ENCODE assay signal across 19 cellular contexts in the genomic region with DNA sequence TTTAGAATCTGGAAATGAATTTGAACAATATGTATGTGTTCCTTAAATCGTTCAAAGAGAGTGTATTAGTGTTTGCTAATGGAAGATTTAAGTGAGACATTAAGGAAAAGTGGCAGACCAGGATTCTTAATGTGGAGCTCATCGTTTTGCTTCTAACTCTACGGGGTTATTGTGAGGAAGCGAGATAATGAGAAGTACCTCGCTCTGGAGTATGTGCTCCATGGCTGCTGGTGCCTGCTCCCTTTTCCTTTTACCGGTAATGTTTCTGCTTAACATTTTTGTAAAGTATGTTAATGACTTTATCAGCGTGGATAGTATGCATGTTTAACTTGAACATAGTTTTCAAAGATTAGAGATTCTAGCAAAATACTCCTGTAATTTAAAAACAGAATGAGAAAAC. TPM values are rescaled to one million over a fixed set of nuclear protein-coding genes. Genes with fewer than 3 reads are reported as not detected.
DNase-seq lines count a peak whose midpoint lies in the region; ATAC-seq, FAIRE-seq and TF ChIP-seq lines count a peak whose summit lies in the region.
"Had no signal": no experiment of that assay in that cellular context is flagged by ENCODE, and none has a peak within 500 bp of the region (broad histone marks: within the 10 kb centered on the region; RNA-seq: fewer than 3 reads in every experiment).

No MANE protein-coding gene starts in this region.

- H3K27ac Mint-ChIP-seq in mesothelial cell of epicardium, result peak overlapping the region; percentile 91
- H3K27ac Mint-ChIP-seq in stimulated activated naive B cell treated with anti-CD40 and anti-IgM and Interleukin-4, amounts not matched to agents 10 μg/mL and 1 μg/mL and 100 μg/mL, for 72 hours, result no peak overlapping the region
- H3K27ac Mint-ChIP-seq: activated CD4-positive, alpha-beta T cell treated with anti-CD3 and anti-CD28 coated beads for 36 hours; activated naive CD8-positive, alpha-beta T cell treated with anti-CD3 and anti-CD28 coated beads, Interleukin-2, amount 50 U/mL, for 24 hours; CD4-positive, alpha-beta T cell; dendritic cell treated with granulocyte-macrophage colony-stimulating factor and Interleukin-4, amounts not matched to agents 40 ng/mL and 50 ng/mL, for 4 days; naive thymus-derived CD4-positive, alpha-beta T cell had no signal

- TF ChIP-seq POLR2A in GM12891 (IDR thresholded peaks at IDR 0.05; ENCODE audit: low read depth, low read length), result no peak

- H3K36me3 ChIP-seq in skeletal muscle satellite cell (ENCODE audit: insufficient read depth, low read length), result peaks cover 24% of the 10 kb centered on the region

- no peak for DNase-seq in GM12891 (ENCODE audit: insufficient read length, low spot score)
- DNase-seq in choroid plexus epithelial cell (ENCODE audit: low read depth), result peak; percentile 21
- no peak for DNase-seq in mesothelial cell of epicardium (ENCODE audit: low spot score in 2 of 2, unreplicated experiment in 2 of 2)
- no peak for DNase-seq in stimulated activated naive B cell treated with anti-CD40 and anti-IgM and Interleukin-4, amounts not matched to agents 10 μg/mL and 1 μg/mL and 100 μg/mL, for 72 hours
- DNase-seq in MV-4-11 (lab: John Stamatoyannopoulos, UW), result no peak
- DNase-seq: activated CD4-positive, alpha-beta T cell treated with anti-CD3 and anti-CD28 coated beads for 36 hours; activated naive CD8-positive, alpha-beta T cell treated with anti-CD3 and anti-CD28 coated beads, Interleukin-2, amount 50 U/mL, for 24 hours; CD4-positive, alpha-beta T cell; KBM-7; naive thymus-derived CD4-positive, alpha-beta T cell; NCI-H2081 treated with DMSO at 0.1 percent for 48 hours; NCI-H526; stimulated activated CD4-positive, alpha-beta T cell treated with anti-CD3 and anti-CD28 coated beads, Interleukin-4, amount 100 ng/mL, for 4 hours had no signal

- ATAC-seq in HG03460 (IDR thresholded peaks at IDR 0.05; ENCODE audit: unreplicated experiment) (no peak), HG02678 (IDR thresholded peaks at IDR 0.05; ENCODE audit: unreplicated experiment) (no peak)
- no peak for ATAC-seq in stimulated activated naive B cell treated with anti-CD40 and anti-IgM and Interleukin-4, amounts not matched to agents 10 μg/mL and 1 μg/mL and 100 μg/mL, for 72 hours (replicated peaks)
- ATAC-seq: activated CD4-positive, alpha-beta T cell treated with anti-CD3 and anti-CD28 coated beads for 36 hours; activated naive CD8-positive, alpha-beta T cell treated with anti-CD3 and anti-CD28 coated beads, Interleukin-2, amount 50 U/mL, for 24 hours; naive thymus-derived CD4-positive, alpha-beta T cell; Right ventricle myocardium inferior had no signal

- H3K36me3 Mint-ChIP-seq in mesothelial cell of epicardium, result peaks cover 26% of the 10 kb centered on the region
- H3K36me3 Mint-ChIP-seq in stimulated activated naive B cell treated with anti-CD40 and anti-IgM and Interleukin-4, amounts not matched to agents 10 μg/mL and 1 μg/mL and 100 μg/mL, for 72 hours, result no peaks in the 10 kb centered on the region

- no peaks in the 10 kb centered on the region for H3K27me3 Mint-ChIP-seq in mesothelial cell of epicardium (ENCODE audit: low read depth)
- H3K27me3 Mint-ChIP-seq in stimulated activated naive B cell treated with anti-CD40 and anti-IgM and Interleukin-4, amounts not matched to agents 10 μg/mL and 1 μg/mL and 100 μg/mL, for 72 hours, result no peaks in the 10 kb centered on the region
- H3K27me3 Mint-ChIP-seq: activated CD4-positive, alpha-beta T cell treated with anti-CD3 and anti-CD28 coated beads for 36 hours; activated naive CD8-positive, alpha-beta T cell treated with anti-CD3 and anti-CD28 coated beads, Interleukin-2, amount 50 U/mL, for 24 hours; CD4-positive, alpha-beta T cell; dendritic cell treated with granulocyte-macrophage colony-stimulating factor and Interleukin-4, amounts not matched to agents 40 ng/mL and 50 ng/mL, for 4 days had no signal

- H3K9me3 ChIP-seq in skeletal muscle satellite cell (replicated peaks; ENCODE audit: low read length), result no peaks in the 10 kb centered on the region
- H3K9me3 ChIP-seq: breast epithelium had no signal

- H3K4me1 ChIP-seq in skeletal muscle satellite cell (ENCODE audit: control insufficient read depth, insufficient read depth, low read length), result peaks cover 51% of the 10 kb centered on the region
- H3K4me1 ChIP-seq: breast epithelium had no signal

- H3K4me3 ChIP-seq in choroid plexus epithelial cell (ENCODE audit: low read depth, low read length) (no peak overlapping the region), skeletal muscle satellite cell (ENCODE audit: low read length) (peak overlapping the region; percentile 1)
- H3K4me3 ChIP-seq: breast epithelium had no signal

- no peaks in the 10 kb centered on the region for H3K27me3 ChIP-seq in skeletal muscle satellite cell (ENCODE audit: control insufficient read depth, insufficient read depth, low read length)
- H3K27me3 ChIP-seq: breast epithelium had no signal

- H3K9ac ChIP-seq in skeletal muscle satellite cell (ENCODE audit: low read depth, low read length), result peak overlapping the region; percentile 12

- FAIRE-seq in GM12891 (lab: Jason Lieb, UNC), result peak; percentile 45

- no peaks in the 10 kb centered on the region for H3K9me3 Mint-ChIP-seq in mesothelial cell of epicardium
- no peaks in the 10 kb centered on the region for H3K9me3 Mint-ChIP-seq in stimulated activated naive B cell treated with anti-CD40 and anti-IgM and Interleukin-4, amounts not matched to agents 10 μg/mL and 1 μg/mL and 100 μg/mL, for 72 hours
- H3K9me3 Mint-ChIP-seq: activated naive CD8-positive, alpha-beta T cell treated with anti-CD3 and anti-CD28 coated beads, Interleukin-2, amount 50 U/mL, for 24 hours; CD4-positive, alpha-beta T cell; dendritic cell treated with granulocyte-macrophage colony-stimulating factor and Interleukin-4, amounts not matched to agents 40 ng/mL and 50 ng/mL, for 4 days; naive thymus-derived CD4-positive, alpha-beta T cell had no signal

- H3K4me2 ChIP-seq in skeletal muscle satellite cell (ENCODE audit: low read length), result peak overlapping the region; percentile 75

- no peak for TF ChIP-seq CTCF in choroid plexus epithelial cell (conservative IDR thresholded peaks at IDR 0.05; ENCODE audit: low read depth, low read length)
- TF ChIP-seq CTCF in mesothelial cell of epicardium (IDR thresholded peaks at IDR 0.05; ENCODE audit: unreplicated experiment), result no peak

- peak overlapping the region; percentile 16 for H3K4me3 Mint-ChIP-seq in mesothelial cell of epicardium
- no peak overlapping the region for H3K4me3 Mint-ChIP-seq in stimulated activated naive B cell treated with anti-CD40 and anti-IgM and Interleukin-4, amounts not matched to agents 10 μg/mL and 1 μg/mL and 100 μg/mL, for 72 hours
- H3K4me3 Mint-ChIP-seq: activated CD4-positive, alpha-beta T cell treated with anti-CD3 and anti-CD28 coated beads for 36 hours; activated naive CD8-positive, alpha-beta T cell treated with anti-CD3 and anti-CD28 coated beads, Interleukin-2, amount 50 U/mL, for 24 hours; CD4-positive, alpha-beta T cell; dendritic cell treated with granulocyte-macrophage colony-stimulating factor and Interleukin-4, amounts not matched to agents 40 ng/mL and 50 ng/mL, for 4 days; naive thymus-derived CD4-positive, alpha-beta T cell had no signal

- H3K4me1 Mint-ChIP-seq in mesothelial cell of epicardium, result peaks cover 66% of the 10 kb centered on the region
- H3K4me1 Mint-ChIP-seq in stimulated activated naive B cell treated with anti-CD40 and anti-IgM and Interleukin-4, amounts not matched to agents 10 μg/mL and 1 μg/mL and 100 μg/mL, for 72 hours, result peaks cover 2 to 5% of the 10 kb centered on the region in 2 donors

TF ChIP-seq in GM12891, 5 proteins besides CTCF, POLR2A, EP300 and RAD21:
- TF ChIP-seq POU2F2 (IDR thresholded peaks at IDR 0.05; ENCODE audit: low read depth, low read length) (no peak), SPI1 (IDR thresholded peaks at IDR 0.05; ENCODE audit: low read depth, low read length) (no peak), TAF1 (IDR thresholded peaks at IDR 0.05; ENCODE audit: low read depth, low read length) (no peak), POLR2AphosphoS5 (IDR thresholded peaks at IDR 0.05; ENCODE audit: low read depth, low read length) (no peak), PAX5 (IDR thresholded peaks at IDR 0.05; ENCODE audit: insufficient read depth, low read length, severe bottlenecking) (no peak)

RNA-seq across cellular contexts. Expression of gene KLF5, which starts 13.7 kb away (rescaled TPM):
- polyA plus RNA-seq in GM12891 (2012; ENCODE audit: low read depth, missing spikeins), result 1.4 TPM
- 62.4 to 70.3 TPM (median 65.9 TPM) in 3 replicates for total RNA-seq in mesothelial cell of epicardium
- 1.3 and 3.7 TPM in 2 replicates for total RNA-seq in skeletal muscle satellite cell (2012; rRNA removed)
